In the genomic region with DNA sequence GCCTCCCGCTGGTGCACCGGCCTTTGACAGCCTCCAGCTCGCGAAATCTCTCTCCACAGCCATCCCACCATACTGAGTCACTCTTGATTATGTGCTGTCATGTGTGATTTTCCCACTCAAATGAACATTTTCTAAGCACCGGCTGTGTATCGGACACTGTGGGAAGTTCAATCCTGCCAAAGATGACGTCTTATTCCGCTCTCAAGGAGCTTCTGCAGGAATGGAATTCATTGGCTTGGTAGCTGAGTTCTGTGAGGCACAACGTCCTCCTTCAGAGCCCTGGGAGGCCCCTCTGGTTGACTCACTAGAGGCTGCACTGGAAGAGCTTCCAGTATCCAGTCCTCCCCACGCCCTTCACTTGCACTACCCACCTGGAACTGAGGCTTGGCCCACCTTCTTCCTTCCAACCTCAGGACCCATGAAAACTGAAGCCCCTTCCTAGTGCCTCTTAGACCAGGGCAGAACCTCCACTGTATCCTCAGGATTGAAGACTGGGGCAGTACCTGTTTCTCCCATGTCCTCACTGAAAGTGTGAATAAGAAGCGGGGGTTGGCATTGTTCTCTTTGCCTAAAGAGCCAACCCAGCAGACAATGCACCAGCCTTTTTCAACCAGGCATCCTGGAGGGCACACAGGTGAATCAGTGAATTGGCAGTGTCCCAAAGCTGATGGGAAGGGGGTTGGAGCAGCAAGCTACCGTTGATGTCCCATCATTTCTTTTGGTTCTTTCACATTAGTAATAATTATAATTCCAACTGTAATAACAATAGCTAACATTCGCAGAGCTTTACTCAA, we compare ENCODE assay signal across 24 cellular contexts. TPM values are rescaled to one million over a fixed set of nuclear protein-coding genes. Genes with fewer than 3 reads are reported as not detected.
DNase-seq lines count a peak whose midpoint lies in the region; ATAC-seq and TF ChIP-seq lines count a peak whose summit lies in the region.
"Had no signal": no experiment of that assay in that cellular context is flagged by ENCODE, and none has a peak within 500 bp of the region (broad histone marks: within the 10 kb centered on the region; RNA-seq: fewer than 3 reads in every experiment).

No MANE protein-coding gene starts in this region.

- peak overlapping the region; percentile 6 for H3K4me3 Mint-ChIP-seq in type B pancreatic cell
- H3K4me3 Mint-ChIP-seq: activated CD8-positive, alpha-beta T cell treated with anti-CD3 and anti-CD28 coated beads for 36 hours; GM23338; immature natural killer cell; memory B cell had no signal

- H3K9me2 ChIP-seq in hepatocyte (replicated peaks; ENCODE audit: insufficient read depth): no peaks in the 10 kb centered on the region

- TF ChIP-seq CTCF in hepatocyte (IDR thresholded peaks at IDR 0.05; ENCODE audit: poor library complexity) (no peak), type B pancreatic cell (conservative IDR thresholded peaks at IDR 0.05) (no peak)

- H3K27me3 Mint-ChIP-seq in type B pancreatic cell: no peaks in the 10 kb centered on the region
- H3K27me3 Mint-ChIP-seq: activated CD8-positive, alpha-beta T cell treated with anti-CD3 and anti-CD28 coated beads for 36 hours; memory B cell had no signal

- H3K36me3 Mint-ChIP-seq in type B pancreatic cell: no peaks in the 10 kb centered on the region
- H3K36me3 Mint-ChIP-seq: memory B cell had no signal

- no peaks in the 10 kb centered on the region for H3K9me3 Mint-ChIP-seq in type B pancreatic cell
- H3K9me3 Mint-ChIP-seq: activated CD8-positive, alpha-beta T cell treated with anti-CD3 and anti-CD28 coated beads for 36 hours; activated T-helper 2 cell treated with anti-CD3 and anti-CD28 coated beads, Interferon-gamma antibody, Interleukin-2, Interleukin-4, amounts not matched to agents 10 μg/mL and 5 μg/mL and 100 μg/mL, durations not matched to agents 14 hours and 24 hours and 36 hours; GM23338; immature natural killer cell; memory B cell had no signal

- H3K4me3 ChIP-seq in hepatocyte: no peak overlapping the region
- H3K4me3 ChIP-seq: GM23338 had no signal

- WGBS in hepatocyte (ENCODE audit: low lambda C conversion rate, missing lambda C conversion rate): 83% methylated on average over 13 of the region's 13 CpGs

- peak overlapping the region; percentile 63 for H3K4me2 ChIP-seq in hepatocyte
- H3K4me2 ChIP-seq: GM23338 had no signal

- peaks cover 36% of the 10 kb centered on the region for H3K79me2 ChIP-seq in hepatocyte

- DNase-seq in activated effector memory CD4-positive, alpha-beta T cell treated with anti-CD3 and anti-CD28 coated beads, Interleukin-2, amount 50 U/mL, for 16 hours: peak; percentile 27
- DNase-seq in activated effector memory CD4-positive, alpha-beta T cell treated with Interleukin-2 at 50 U/mL for 16 hours: no peak
- no peak for DNase-seq in hepatocyte (ENCODE audit: low spot score)
- no peak for DNase-seq in type B pancreatic cell (ENCODE audit: extremely low spot score, unreplicated experiment)
- DNase-seq: activated CD8-positive, alpha-beta T cell treated with anti-CD3 and anti-CD28 coated beads for 36 hours; aorta; DMS153; glutamatergic neuron; immature natural killer cell; KG1; NCI-H1092 treated with DMSO at 0.1 percent for 48 hours; SHP77; stimulated activated naive CD8-positive, alpha-beta T cell treated with anti-CD3 and anti-CD28 coated beads, Interleukin-15, Interleukin-2, amounts not matched to agents 100 U/mL and 50 U/mL, for 24 hours; T-helper 1 cell; WERI-Rb-1 had no signal

- H4K20me1 ChIP-seq in hepatocyte (ENCODE audit: insufficient read depth, poor library complexity, severe bottlenecking): no peaks in the 10 kb centered on the region

- ATAC-seq in GM21423 (IDR thresholded peaks at IDR 0.05; ENCODE audit: unreplicated experiment) (no peak), HG03108 (IDR thresholded peaks at IDR 0.05; ENCODE audit: unreplicated experiment) (no peak)
- ATAC-seq: activated CD8-positive, alpha-beta T cell treated with anti-CD3 and anti-CD28 coated beads for 36 hours; GM23338; stimulated activated naive CD8-positive, alpha-beta T cell treated with anti-CD3 and anti-CD28 coated beads, Interleukin-15, Interleukin-2, amounts not matched to agents 100 U/mL and 50 U/mL, for 24 hours had no signal

- peaks cover 24% of the 10 kb centered on the region for H3K4me1 Mint-ChIP-seq in type B pancreatic cell (ENCODE audit: unreplicated experiment)
- H3K4me1 Mint-ChIP-seq: immature natural killer cell, memory B cell had no signal

- no peaks in the 10 kb centered on the region for H3K27me3 ChIP-seq in hepatocyte

- H3K36me3 ChIP-seq in hepatocyte (replicated peaks; ENCODE audit: insufficient read depth, low read depth): no peaks in the 10 kb centered on the region
- H3K36me3 ChIP-seq: WERI-Rb-1 had no signal

- peak overlapping the region; percentile 44 for H3K27ac ChIP-seq in hepatocyte
- H3K27ac ChIP-seq: C4-2B, WERI-Rb-1 had no signal

- no peaks in the 10 kb centered on the region for H3K9me3 ChIP-seq in hepatocyte (ENCODE audit: low read depth)

- H3K27ac Mint-ChIP-seq in type B pancreatic cell: peak overlapping the region; percentile 90
- H3K27ac Mint-ChIP-seq: activated CD8-positive, alpha-beta T cell treated with anti-CD3 and anti-CD28 coated beads for 36 hours; activated T-helper 2 cell treated with anti-CD3 and anti-CD28 coated beads, Interferon-gamma antibody, Interleukin-2, Interleukin-4, amounts not matched to agents 10 μg/mL and 5 μg/mL and 100 μg/mL, durations not matched to agents 14 hours and 24 hours and 36 hours; GM23338; immature natural killer cell; memory B cell had no signal

- peaks cover 37% of the 10 kb centered on the region for H3K4me1 ChIP-seq in hepatocyte (ENCODE audit: insufficient read depth)

- H2AFZ ChIP-seq in hepatocyte: no peak overlapping the region
- H2AFZ ChIP-seq: GM23338 had no signal

RNA-seq across cellular contexts. Expression of a gene that starts 1.7 kb away (rescaled TPM):
- total RNA-seq in hepatocyte (38.1 and 42.9 TPM in 2 replicates), type B pancreatic cell (ENCODE audit: low replicate concordance) (3.1 and 5.1 TPM in 2 replicates)
- polyA plus RNA-seq in hepatocyte: 37.1 and 41.3 TPM in 2 replicates

RNA-seq across cellular contexts. Expression of a gene that starts 5.0 kb away (rescaled TPM):
- total RNA-seq in hepatocyte (0.27 TPM in 1 of 2 replicates, not detected in the other), type B pancreatic cell (ENCODE audit: low replicate concordance) (not detected in 2 replicates)
- polyA plus RNA-seq in hepatocyte: 0.36 and 2.7 TPM in 2 replicates
- total RNA-seq: activated CD8-positive, alpha-beta T cell treated with anti-CD3 and anti-CD28 coated beads for 36 hours; activated T-helper 2 cell treated with anti-CD3 and anti-CD28 coated beads, Interferon-gamma antibody, Interleukin-2, Interleukin-4, amounts not matched to agents 10 μg/mL and 5 μg/mL and 100 μg/mL, durations not matched to agents 14 hours and 24 hours and 36 hours; aorta; endothelial cell of umbilical vein; GM23338; ureter had no signal
- polyA plus RNA-seq: aorta, endothelial cell of umbilical vein, immature natural killer cell, neural cell had no signal

RNA-seq across cellular contexts. Expression of a gene that starts 15.7 kb away (rescaled TPM):
- 2.9 and 3.1 TPM in 2 replicates for total RNA-seq in hepatocyte
- 2.8 and 4.3 TPM in 2 replicates for polyA plus RNA-seq in hepatocyte
- total RNA-seq in type B pancreatic cell (ENCODE audit: low replicate concordance): 0.64 and 1.5 TPM in 2 replicates
- total RNA-seq: activated CD8-positive, alpha-beta T cell treated with anti-CD3 and anti-CD28 coated beads for 36 hours; activated T-helper 2 cell treated with anti-CD3 and anti-CD28 coated beads, Interferon-gamma antibody, Interleukin-2, Interleukin-4, amounts not matched to agents 10 μg/mL and 5 μg/mL and 100 μg/mL, durations not matched to agents 14 hours and 24 hours and 36 hours; aorta; endothelial cell of umbilical vein; GM23338 had no signal
- polyA plus RNA-seq: aorta, endothelial cell of umbilical vein, neural cell had no signal

RNA-seq across cellular contexts. Expression of a gene that starts 34.9 kb away (rescaled TPM):
- total RNA-seq in hepatocyte (28.0 and 31.2 TPM in 2 replicates), type B pancreatic cell (ENCODE audit: low replicate concordance) (30.7 and 33.7 TPM in 2 replicates)
- 37.7 and 46.4 TPM in 2 replicates for polyA plus RNA-seq in hepatocyte

RNA-seq across cellular contexts. Expression of a gene that starts 35.5 kb away (rescaled TPM):
- total RNA-seq in hepatocyte (25.2 TPM in 2 replicates), type B pancreatic cell (ENCODE audit: low replicate concordance) (31.4 and 40.4 TPM in 2 replicates)
- polyA plus RNA-seq in hepatocyte: 16.8 and 18.7 TPM in 2 replicates
